In the genomic region with DNA sequence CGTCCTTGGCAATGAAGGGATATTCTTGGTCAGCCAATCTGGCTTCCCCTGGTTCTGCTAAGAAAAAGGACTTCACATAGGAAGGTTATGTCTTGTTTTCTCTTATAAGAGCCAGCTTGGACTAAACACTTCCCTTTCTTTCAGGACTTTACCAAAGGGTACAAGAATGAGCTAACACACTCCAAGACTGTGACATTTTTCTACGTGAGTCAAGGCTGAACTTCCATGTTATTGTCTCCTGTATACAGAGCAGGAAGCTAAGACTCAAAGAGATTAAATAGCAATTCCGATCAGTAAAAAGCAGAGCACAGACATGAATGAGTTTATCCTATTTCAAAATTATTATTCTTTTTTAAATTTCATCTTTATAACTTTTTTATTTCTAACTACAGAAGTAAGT, we compare ENCODE assay signal across 33 cellular contexts.
"Had no signal": no experiment of that assay in that cellular context is flagged by ENCODE, and none has a peak within 500 bp of the region (broad histone marks: within the 10 kb centered on the region; RNA-seq: fewer than 3 reads in every experiment).

No MANE protein-coding gene starts in this region.

- FAIRE-seq: astrocyte, TTC549 had no signal

- H3K4me3 Mint-ChIP-seq: activated B cell treated with CpG ODN at 0.5 μM for 24 hours; activated CD4-positive, alpha-beta memory T cell treated with anti-CD3 and anti-CD28 coated beads for 36 hours; activated CD4-positive, alpha-beta T cell treated with anti-CD3 and anti-CD28 coated beads, Interleukin-2, amount 10 ng/mL, durations not matched to agents 7 days and 5 days; activated CD8-positive, alpha-beta T cell treated with anti-CD3 and anti-CD28 coated beads for 36 hours; activated naive CD4-positive, alpha-beta T cell treated with anti-CD3 and anti-CD28 coated beads for 36 hours; activated naive CD8-positive, alpha-beta T cell treated with anti-CD3 and anti-CD28 coated beads for 36 hours; activated T-cell treated with anti-CD3 and anti-CD28 coated beads, Interleukin-2, amount 50 U/mL, for 4 hours; activated T-cell treated with anti-CD3 and anti-CD28 coated beads, Interleukin-2, amount 50 U/mL, for 72 hours; activated T-helper 1 cell treated with anti-CD3 and anti-CD28 coated beads, Interleukin-12 subunit alpha, Interleukin-12 subunit beta, Interleukin-2, Interleukin-4 antibody, amounts not matched to agents 30 ng/mL and 10 ng/mL and 1 ng/mL, durations not matched to agents 14 hours and 24 hours and 36 hours; activated T-helper 17 cell treated with anti-CD3 and anti-CD28 coated beads, Interleukin-2, amount 50 U/mL, for 72 hours; T-helper 1 cell treated with Interleukin-12 subunit alpha and Interleukin-12 subunit beta and Interleukin-4 antibody, amounts not matched to agents 30 μg/mL and 1 μg/mL, for 36 hours; T-helper 2 cell treated with Interferon-gamma antibody and Interleukin-4, amounts not matched to agents 5 μg/mL and 100 μg/mL, for 36 hours had no signal

- DNase-seq: activated B cell treated with CpG ODN at 0.5 μM for 24 hours; activated CD4-positive, alpha-beta memory T cell treated with anti-CD3 and anti-CD28 coated beads for 36 hours; activated CD4-positive, alpha-beta T cell treated with anti-CD3 and anti-CD28 coated beads for 4 hours; activated CD4-positive, alpha-beta T cell treated with anti-CD3 and anti-CD28 coated beads, Interleukin-2, amount 10 ng/mL, durations not matched to agents 7 days and 5 days; activated CD4-positive, CD25-positive, alpha-beta regulatory T cell treated with anti-CD3 and anti-CD28 coated beads, Interleukin-2, amount 50 U/mL, for 72 hours; activated CD8-positive, alpha-beta memory T cell treated with anti-CD3 and anti-CD28 coated beads, Interleukin-2, amount 50 U/mL, for 4 hours; activated CD8-positive, alpha-beta T cell treated with anti-CD3 and anti-CD28 coated beads for 36 hours; activated effector memory CD4-positive, alpha-beta T cell treated with anti-CD3 and anti-CD28 coated beads, Interleukin-2, amount 50 U/mL, for 16 hours; activated gamma-delta T cell treated with Interleukin-2 at 50 U/mL for 16 hours; activated naive CD4-positive, alpha-beta T cell; activated naive CD4-positive, alpha-beta T cell treated with anti-CD3 and anti-CD28 coated beads for 36 hours; activated naive CD4-positive, alpha-beta T cell treated with anti-CD3 and anti-CD28 coated beads, Interleukin-2, amount 50 U/mL, for 16 hours; activated naive CD8-positive, alpha-beta T cell treated with anti-CD3 and anti-CD28 coated beads for 36 hours; activated T-cell treated with anti-CD3 and anti-CD28 coated beads for 4 hours; activated T-cell treated with anti-CD3 and anti-CD28 coated beads, Interleukin-2, amount 50 U/mL, for 1 hour; activated T-cell treated with anti-CD3 and anti-CD28 coated beads, Interleukin-2, amount 50 U/mL, for 4 hours; activated T-cell treated with anti-CD3 and anti-CD28 coated beads, Interleukin-2, amount 50 U/mL, for 72 hours; adrenal gland; amniotic stem cell; aorta; body of pancreas; brain microvascular endothelial cell; central memory CD4-positive, alpha-beta T cell; T-helper 1 cell; T-helper 2 cell; T-helper 9 cell had no signal

- ATAC-seq: activated CD8-positive, alpha-beta T cell treated with anti-CD3 and anti-CD28 coated beads for 36 hours; activated naive CD4-positive, alpha-beta T cell treated with anti-CD3 and anti-CD28 coated beads, Interleukin-2, amount 50 U/mL, for 72 hours; activated T-cell treated with anti-CD3 and anti-CD28 coated beads, Interleukin-2, amount 50 U/mL, for 4 hours; activated T-cell treated with anti-CD3 and anti-CD28 coated beads, Interleukin-2, amount 50 U/mL, for 72 hours; activated T-helper 17 cell treated with anti-CD3 and anti-CD28 coated beads, Interleukin-2, amount 50 U/mL, for 72 hours; body of pancreas had no signal

- H3K27me3 Mint-ChIP-seq: activated B cell treated with CpG ODN at 0.5 μM for 24 hours; activated CD4-positive, alpha-beta memory T cell treated with anti-CD3 and anti-CD28 coated beads for 36 hours; activated CD4-positive, alpha-beta T cell treated with anti-CD3 and anti-CD28 coated beads, Interleukin-2, amount 10 ng/mL, durations not matched to agents 7 days and 5 days; activated CD8-positive, alpha-beta T cell treated with anti-CD3 and anti-CD28 coated beads for 36 hours; activated naive CD8-positive, alpha-beta T cell treated with anti-CD3 and anti-CD28 coated beads for 36 hours; activated T-helper 17 cell treated with anti-CD3 and anti-CD28 coated beads, Interleukin-2, amount 50 U/mL, for 72 hours had no signal

- H3K27ac Mint-ChIP-seq: activated B cell treated with CpG ODN at 0.5 μM for 24 hours; activated CD4-positive, alpha-beta memory T cell treated with anti-CD3 and anti-CD28 coated beads for 36 hours; activated CD4-positive, alpha-beta T cell treated with anti-CD3 and anti-CD28 coated beads, Interleukin-2, amount 10 ng/mL, durations not matched to agents 7 days and 5 days; activated CD8-positive, alpha-beta T cell treated with anti-CD3 and anti-CD28 coated beads for 36 hours; activated naive CD4-positive, alpha-beta T cell treated with anti-CD3 and anti-CD28 coated beads for 36 hours; activated naive CD4-positive, alpha-beta T cell treated with anti-CD3 and anti-CD28 coated beads, Interleukin-2, amount 50 U/mL, for 72 hours; activated naive CD8-positive, alpha-beta T cell treated with anti-CD3 and anti-CD28 coated beads for 36 hours; activated T-cell treated with anti-CD3 and anti-CD28 coated beads, Interleukin-2, amount 50 U/mL, for 72 hours; activated T-helper 1 cell treated with anti-CD3 and anti-CD28 coated beads, Interleukin-12 subunit alpha, Interleukin-12 subunit beta, Interleukin-2, Interleukin-4 antibody, amounts not matched to agents 30 ng/mL and 10 ng/mL and 1 ng/mL, durations not matched to agents 14 hours and 24 hours and 36 hours; activated T-helper 17 cell treated with anti-CD3 and anti-CD28 coated beads, Interleukin-2, amount 50 U/mL, for 72 hours; T-helper 1 cell treated with Interleukin-12 subunit alpha and Interleukin-12 subunit beta and Interleukin-4 antibody, amounts not matched to agents 30 μg/mL and 1 μg/mL, for 36 hours; T-helper 2 cell treated with Interferon-gamma antibody and Interleukin-4, amounts not matched to agents 5 μg/mL and 100 μg/mL, for 36 hours had no signal
